ENCODE assay signal across 14 cellular contexts in genomic region chr13:46600943-46601311, GRCh38. TPM values are rescaled to one million over a fixed set of nuclear protein-coding genes. Genes with fewer than 3 reads are reported as not detected.
DNase-seq lines count a peak whose midpoint lies in the region; ATAC-seq and TF ChIP-seq lines count a peak whose summit lies in the region.
"Had no signal": no experiment of that assay in that cellular context is flagged by ENCODE, and none has a peak within 500 bp of the region (broad histone marks: within the 10 kb centered on the region; RNA-seq: fewer than 3 reads in every experiment).

No MANE protein-coding gene starts in this region.

- TF ChIP-seq CTCF in left ventricle myocardium inferior (IDR thresholded peaks at IDR 0.05; ENCODE audit: borderline replicate concordance) (no peak), VCaP (conservative IDR thresholded peaks at IDR 0.05) (no peak), mesothelial cell of epicardium (IDR thresholded peaks at IDR 0.05; ENCODE audit: unreplicated experiment) (no peak), type B pancreatic cell (conservative IDR thresholded peaks at IDR 0.05) (no peak)

- intact Hi-C loops in left ventricle myocardium inferior (cut with micrococcal nuclease) (loop anchor here (10.0 kb wide), 1 partner anchor 46 kb away; the partner anchor contains the start of gene LRCH1), right cardiac atrium (cut with DNase I) (no loop called here)

- no peak overlapping the region for H3K4me3 Mint-ChIP-seq in mesothelial cell of epicardium
- H3K4me3 Mint-ChIP-seq in type B pancreatic cell: no peak overlapping the region
- H3K4me3 Mint-ChIP-seq: neural crest cell had no signal

- no peaks in the 10 kb centered on the region for H3K27me3 Mint-ChIP-seq in mesothelial cell of epicardium (ENCODE audit: low read depth)
- no peaks in the 10 kb centered on the region for H3K27me3 Mint-ChIP-seq in type B pancreatic cell

- H3K27me3 ChIP-seq in left ventricle myocardium inferior (ENCODE audit: low read depth): no peaks in the 10 kb centered on the region
- no peaks in the 10 kb centered on the region for H3K27me3 ChIP-seq in right cardiac atrium (ENCODE audit: control insufficient read depth, insufficient read depth)
- H3K27me3 ChIP-seq: spleen, upper lobe of right lung had no signal

- H3K9me3 Mint-ChIP-seq in mesothelial cell of epicardium (peaks cover 4% of the 10 kb centered on the region), type B pancreatic cell (peaks cover 4% of the 10 kb centered on the region)

- peaks cover 6% of the 10 kb centered on the region for H3K36me3 Mint-ChIP-seq in mesothelial cell of epicardium
- peaks cover 10% of the 10 kb centered on the region for H3K36me3 Mint-ChIP-seq in type B pancreatic cell

- H3K27ac ChIP-seq in left ventricle myocardium inferior (replicated peaks): peak overlapping the region; percentile 79
- H3K27ac ChIP-seq in right cardiac atrium (ENCODE audit: low read length): no peak overlapping the region
- peak overlapping the region; percentile 57 for H3K27ac ChIP-seq in VCaP
- H3K27ac ChIP-seq: upper lobe of right lung had no signal

- H3K9me3 ChIP-seq in left ventricle myocardium inferior (replicated peaks) (no peaks in the 10 kb centered on the region), right cardiac atrium (ENCODE audit: control insufficient read depth, low read length) (no peaks in the 10 kb centered on the region)
- H3K9me3 ChIP-seq: spleen, upper lobe of right lung had no signal

- H3K36me3 ChIP-seq in left ventricle myocardium inferior: no peaks in the 10 kb centered on the region
- H3K36me3 ChIP-seq: spleen, upper lobe of right lung had no signal

- ATAC-seq in right cardiac atrium: no peak
- no peak for ATAC-seq in GM21390 (IDR thresholded peaks at IDR 0.05; ENCODE audit: unreplicated experiment)

- H3K4me1 ChIP-seq in left ventricle myocardium inferior (peaks cover 96% of the 10 kb centered on the region), right cardiac atrium (ENCODE audit: control insufficient read depth, insufficient read depth, low read length) (peaks cover 8% of the 10 kb centered on the region)

- WGBS in right cardiac atrium: 87% methylated on average over 3 of the region's 3 CpGs

- peak overlapping the region; percentile 44 for H3K27ac Mint-ChIP-seq in mesothelial cell of epicardium
- peak overlapping the region; percentile 4 for H3K27ac Mint-ChIP-seq in type B pancreatic cell

- H3K4me1 Mint-ChIP-seq in mesothelial cell of epicardium (peaks cover 55% of the 10 kb centered on the region), type B pancreatic cell (ENCODE audit: unreplicated experiment) (peaks cover 55% of the 10 kb centered on the region)

- H3K4me3 ChIP-seq in left ventricle myocardium inferior (no peak overlapping the region), right cardiac atrium (ENCODE audit: low read length) (no peak overlapping the region)
- H3K4me3 ChIP-seq: spleen, upper lobe of right lung had no signal

- no peak for DNase-seq in left ventricle myocardium inferior
- no peak for DNase-seq in right cardiac atrium
- DNase-seq in mesothelial cell of epicardium (ENCODE audit: low spot score in 2 of 2, unreplicated experiment in 2 of 2): no peak
- no peak for DNase-seq in type B pancreatic cell (ENCODE audit: extremely low spot score, unreplicated experiment)
- no peak for DNase-seq in NCI-H2029 (lab: John Stamatoyannopoulos, UW)
- DNase-seq in activated CD4-positive, CD25-positive, alpha-beta regulatory T cell treated with anti-CD3 and anti-CD28 coated beads, Interleukin-2, amount 50 U/mL, for 72 hours: no peak
- DNase-seq: activated CD8-positive, alpha-beta memory T cell treated with anti-CD3 and anti-CD28 coated beads, Interleukin-2, amount 50 U/mL, for 48 hours; NCI-H1105 treated with DMSO at 0.1 percent for 48 hours; NCI-H2171; spleen; upper lobe of right lung had no signal

RNA-seq across cellular contexts. Expression of gene LRCH1, which starts 48.0 kb away (rescaled TPM):
- total RNA-seq in left ventricle myocardium inferior: 13.1 TPM
- total RNA-seq in right cardiac atrium: 10 to 100 TPM; 10.1 to 11.4 (median 10.7) TPM
- polyA plus RNA-seq in right cardiac atrium: 4.8 TPM
- 29.4 to 29.6 TPM (median 29.6 TPM) in 3 replicates for total RNA-seq in mesothelial cell of epicardium
- total RNA-seq in type B pancreatic cell (ENCODE audit: low replicate concordance): 17.4 and 23.0 TPM in 2 replicates
